24 cellular contexts compared by ENCODE assay signal in genomic region chr21:36431252-36431651, GRCh38. TPM values are rescaled to one million over a fixed set of nuclear protein-coding genes. Genes with fewer than 3 reads are reported as not detected.
DNase-seq lines count a peak whose midpoint lies in the region; ATAC-seq and TF ChIP-seq lines count a peak whose summit lies in the region.
"Had no signal": no experiment of that assay in that cellular context is flagged by ENCODE, and none has a peak within 500 bp of the region (broad histone marks: within the 10 kb centered on the region; RNA-seq: fewer than 3 reads in every experiment).

No MANE protein-coding gene starts in this region.

- H3K4me3 ChIP-seq in ACC112 (ENCODE audit: low read depth, low read length) (peak overlapping the region; percentile 68), mesenchymal stem cell (ENCODE audit: insufficient read depth in 1 of 2, low read depth in 1 of 2, low read length in 2 of 2) (peak overlapping the region in 1 of 2 experiments; percentile 73)

- peak overlapping the region; percentile 59 for H3K4me3 Mint-ChIP-seq in chondrocyte (ENCODE audit: unreplicated experiment)
- H3K4me3 Mint-ChIP-seq in natural killer cell treated with Interleukin-12 subunit alpha and Interleukin-12 subunit beta and Interleukin-15 and Interleukin-18, amount 100 ng/mL, for 72 hours: no peak overlapping the region
- H3K4me3 Mint-ChIP-seq: neural crest cell had no signal

- H2BK5ac ChIP-seq in mesenchymal stem cell (ENCODE audit: low read depth, low read length, poor library complexity, severe bottlenecking): no peak overlapping the region

- H3K27me3 Mint-ChIP-seq in chondrocyte (ENCODE audit: low read depth): no peaks in the 10 kb centered on the region
- H3K27me3 Mint-ChIP-seq in natural killer cell treated with Interleukin-12 subunit alpha and Interleukin-12 subunit beta and Interleukin-15 and Interleukin-18, amount 100 ng/mL, for 72 hours: peaks cover 4 to 5% of the 10 kb centered on the region in 2 donors

- no peak overlapping the region for H2BK12ac ChIP-seq in mesenchymal stem cell (ENCODE audit: low read length in 2 of 2)

- peak overlapping the region; percentile 98 for H3K27ac Mint-ChIP-seq in chondrocyte (ENCODE audit: unreplicated experiment)
- H3K27ac Mint-ChIP-seq in natural killer cell treated with Interleukin-12 subunit alpha and Interleukin-12 subunit beta and Interleukin-15 and Interleukin-18, amount 100 ng/mL, for 72 hours: no peak overlapping the region
- H3K27ac Mint-ChIP-seq: activated CD8-positive, alpha-beta T cell treated with anti-CD3 and anti-CD28 coated beads for 36 hours; activated naive CD4-positive, alpha-beta T cell treated with anti-CD3 and anti-CD28 coated beads, Interleukin-2, amount 10 ng/mL, durations not matched to agents 7 days and 5 days; activated T-cell treated with anti-CD3 and anti-CD28 coated beads, Interleukin-2, amount 50 U/mL, for 24 hours; T-helper 2 cell treated with Interferon-gamma antibody and Interleukin-4, amounts not matched to agents 5 μg/mL and 100 μg/mL, for 36 hours had no signal

- H2AFZ ChIP-seq in ACC112 (ENCODE audit: low read length, unreplicated experiment): no peak overlapping the region
- no peak overlapping the region for H2AFZ ChIP-seq in mesenchymal stem cell (ENCODE audit: low read depth, low read length)

- WGBS in mesenchymal stem cell: 97% methylated on average over 4 of the region's 4 CpGs

- no peak overlapping the region for H3K23ac ChIP-seq in mesenchymal stem cell (ENCODE audit: low read length in 2 of 2)

- peak overlapping the region; percentile 78 for H2AK5ac ChIP-seq in mesenchymal stem cell (ENCODE audit: low read length, severe bottlenecking)

- H3K4ac ChIP-seq in mesenchymal stem cell (ENCODE audit: low read depth in 1 of 2, low read length in 2 of 2): no peak overlapping the region

- H3K4me2 ChIP-seq in mesenchymal stem cell (ENCODE audit: low read length, poor library complexity, severe bottlenecking): no peak overlapping the region

- H3K27me3 ChIP-seq in ACC112 (ENCODE audit: insufficient read depth, low read length) (no peaks in the 10 kb centered on the region), mesenchymal stem cell (ENCODE audit: control insufficient read depth in 1 of 2, insufficient read depth in 1 of 2, low read length in 2 of 2) (no peaks in the 10 kb centered on the region)

- H3K9ac ChIP-seq in mesenchymal stem cell (ENCODE audit: low read length): no peak overlapping the region

- H3K79me1 ChIP-seq in mesenchymal stem cell (replicated peaks; ENCODE audit: low read length, poor library complexity, severe bottlenecking): peaks cover 6% of the 10 kb centered on the region

- no peaks in the 10 kb centered on the region for H3K79me2 ChIP-seq in ACC112 (ENCODE audit: control insufficient read depth, insufficient read depth, low read length, unreplicated experiment)

- no peaks in the 10 kb centered on the region for H3K9me3 Mint-ChIP-seq in chondrocyte (ENCODE audit: low read depth)
- H3K9me3 Mint-ChIP-seq in natural killer cell treated with Interleukin-12 subunit alpha and Interleukin-12 subunit beta and Interleukin-15 and Interleukin-18, amount 100 ng/mL, for 72 hours: no peaks in the 10 kb centered on the region
- H3K9me3 Mint-ChIP-seq: activated CD8-positive, alpha-beta T cell treated with anti-CD3 and anti-CD28 coated beads for 36 hours; activated naive CD4-positive, alpha-beta T cell treated with anti-CD3 and anti-CD28 coated beads, Interleukin-2, amount 10 ng/mL, durations not matched to agents 7 days and 5 days; activated T-cell treated with anti-CD3 and anti-CD28 coated beads, Interleukin-2, amount 50 U/mL, for 24 hours; CD4-positive, CD25-positive, alpha-beta regulatory T cell; neural crest cell; T-helper 2 cell treated with Interferon-gamma antibody and Interleukin-4, amounts not matched to agents 5 μg/mL and 100 μg/mL, for 36 hours had no signal

- H3K9me3 ChIP-seq in mesenchymal stem cell (ENCODE audit: control insufficient read depth, low read length): no peaks in the 10 kb centered on the region

- H3K4me1 Mint-ChIP-seq in chondrocyte (ENCODE audit: low read depth): peaks cover 35% of the 10 kb centered on the region
- H3K4me1 Mint-ChIP-seq in natural killer cell treated with Interleukin-12 subunit alpha and Interleukin-12 subunit beta and Interleukin-15 and Interleukin-18, amount 100 ng/mL, for 72 hours (ENCODE audit: low read depth in 2 of 2): peaks cover 16 to 21% of the 10 kb centered on the region in 2 donors

- H3K36me3 ChIP-seq in ACC112 (ENCODE audit: insufficient read depth, low read length) (no peaks in the 10 kb centered on the region), mesenchymal stem cell (ENCODE audit: control insufficient read depth in 1 of 2, insufficient read depth in 2 of 2, low read depth in 1 of 2, low read length in 2 of 2) (no peaks in the 10 kb centered on the region)

- no peak overlapping the region for H2BK15ac ChIP-seq in mesenchymal stem cell (ENCODE audit: low read depth, poor library complexity, severe bottlenecking)

- peak overlapping the region in 1 of 2 experiments; percentile 28 for H3K18ac ChIP-seq in mesenchymal stem cell (ENCODE audit: low read depth in 1 of 2, low read length in 2 of 2)

- in situ Hi-C loops in KBM-7 (cut with MboI; ENCODE audit: low pct_unique_long_range_greater_than_20kb, low sequenced_read_pairs): no loop called here

- TF ChIP-seq CTCF in chondrocyte (IDR thresholded peaks at IDR 0.05): no peak

- H2BK120ac ChIP-seq in mesenchymal stem cell (ENCODE audit: low read depth, low read length): no peak overlapping the region

- H3K27ac ChIP-seq in ACC112 (ENCODE audit: low read depth, low read length) (peak overlapping the region; percentile 69; the same call in 1 of the 2 replicates), mesenchymal stem cell (ENCODE audit: low read length, poor library complexity, severe bottlenecking) (peak overlapping the region; percentile 21)

- H4K91ac ChIP-seq in mesenchymal stem cell (ENCODE audit: low read length): no peak overlapping the region

- no peak overlapping the region for H4K8ac ChIP-seq in mesenchymal stem cell (ENCODE audit: low read length)

- no peak for ATAC-seq in HG03460 (IDR thresholded peaks at IDR 0.05; ENCODE audit: unreplicated experiment)
- no peak for ATAC-seq in natural killer cell treated with Interleukin-12 subunit alpha and Interleukin-12 subunit beta and Interleukin-15 and Interleukin-18, amount 100 ng/mL, for 72 hours
- ATAC-seq: activated CD8-positive, alpha-beta T cell treated with anti-CD3 and anti-CD28 coated beads for 36 hours had no signal

- H3K4me1 ChIP-seq in ACC112 (ENCODE audit: control insufficient read depth, insufficient read depth, low read length, unreplicated experiment) (peaks cover 25% of the 10 kb centered on the region), mesenchymal stem cell (ENCODE audit: control insufficient read depth, insufficient read depth, low read depth, low read length) (peaks cover 31% of the 10 kb centered on the region)

- no peak overlapping the region for H3K14ac ChIP-seq in mesenchymal stem cell (ENCODE audit: low read length in 2 of 2)

- DNase-seq in KBM-7 (peak; percentile 28), chondrocyte (ENCODE audit: low spot score) (no peak), mesenchymal stem cell (no peak), NCI-H748 (lab: John Stamatoyannopoulos, UW; ENCODE audit: unreplicated experiment) (no peak), activated T-cell treated with anti-CD3 and anti-CD28 coated beads for 4 hours (no peak)
- DNase-seq in natural killer cell treated with Interleukin-12 subunit alpha and Interleukin-12 subunit beta and Interleukin-15 and Interleukin-18, amount 100 ng/mL, for 72 hours (ENCODE audit: low spot score): no peak
- DNase-seq: activated CD4-positive, CD25-positive, alpha-beta regulatory T cell; activated CD8-positive, alpha-beta T cell treated with anti-CD3 and anti-CD28 coated beads for 36 hours; activated naive CD4-positive, alpha-beta T cell treated with anti-CD3 and anti-CD28 coated beads, Interleukin-2, amount 10 ng/mL, durations not matched to agents 7 days and 5 days; activated T-cell treated with anti-CD3 and anti-CD28 coated beads, Interleukin-2, amount 50 U/mL, for 24 hours; CD4-positive, CD25-positive, alpha-beta regulatory T cell; DMS53; Karpas-422; NCI-H1417; NCI-H2107; NCI-H526; stimulated activated CD4-positive, alpha-beta T cell treated with anti-CD3 and anti-CD28 coated beads, Interleukin-12 subunit alpha, Interleukin-12 subunit beta, amount 100 ng/mL, for 4 hours; stimulated activated CD8-positive, alpha-beta memory T cell treated with anti-CD3 and anti-CD28 coated beads, Interleukin-4, amount 100 ng/mL, for 48 hours had no signal

- H3K36me3 Mint-ChIP-seq in chondrocyte (ENCODE audit: low read depth): no peaks in the 10 kb centered on the region
- no peaks in the 10 kb centered on the region for H3K36me3 Mint-ChIP-seq in natural killer cell treated with Interleukin-12 subunit alpha and Interleukin-12 subunit beta and Interleukin-15 and Interleukin-18, amount 100 ng/mL, for 72 hours
- H3K36me3 Mint-ChIP-seq: activated naive CD4-positive, alpha-beta T cell treated with anti-CD3 and anti-CD28 coated beads, Interleukin-2, amount 10 ng/mL, durations not matched to agents 7 days and 5 days; CD4-positive, CD25-positive, alpha-beta regulatory T cell had no signal

RNA-seq across cellular contexts. Expression of gene CHAF1B, which starts 46.1 kb away (rescaled TPM):
- total RNA-seq in chondrocyte: 2.6 to 7.9 TPM (median 3.6 TPM) in 3 replicates
- polyA plus RNA-seq in mesenchymal stem cell (2013, experiment 1 of 2): 2.4 TPM
- 2.4 TPM for polyA plus RNA-seq in mesenchymal stem cell (2013, experiment 2 of 2)
- 10 to 100 TPM; 20.2 to 38.0 TPM for total RNA-seq in natural killer cell treated with Interleukin-12 subunit alpha and Interleukin-12 subunit beta and Interleukin-15 and Interleukin-18, amount 100 ng/mL, for 72 hours

RNA-seq across cellular contexts. Expression of gene CLDN14, which starts 48.7 kb away (rescaled TPM):
- total RNA-seq in chondrocyte: not detected in 3 replicates
- polyA plus RNA-seq in mesenchymal stem cell (2013, experiment 1 of 2): not detected
- polyA plus RNA-seq in mesenchymal stem cell (2013, experiment 2 of 2): not detected
- not detected for total RNA-seq in natural killer cell treated with Interleukin-12 subunit alpha and Interleukin-12 subunit beta and Interleukin-15 and Interleukin-18, amount 100 ng/mL, for 72 hours
- total RNA-seq: activated CD8-positive, alpha-beta T cell treated with anti-CD3 and anti-CD28 coated beads for 36 hours; CD4-positive, CD25-positive, alpha-beta regulatory T cell; cerebellum; frontal cortex; neural crest cell had no signal
- polyA plus RNA-seq: CD4-positive, CD25-positive, alpha-beta regulatory T cell had no signal
